In genomic region chr6:151441390-151442166, GRCh38 we compare ENCODE assay signal across 1 cellular context.
TF ChIP-seq lines count a peak whose summit lies in the region.

No MANE protein-coding gene starts in this region.

TF ChIP-seq in GM12878, 131 proteins besides CTCF, POLR2A, EP300 and RAD21:
- TF ChIP-seq ZBTB40 (IDR thresholded peaks at IDR 0.05; ENCODE audit: borderline replicate concordance) (no peak), NR2F1 (conservative IDR thresholded peaks at IDR 0.05) (no peak), SP1 (IDR thresholded peaks at IDR 0.05; ENCODE audit: low read depth, low read length) (no peak), CEBPZ (IDR thresholded peaks at IDR 0.05; ENCODE audit: low read depth, low read length) (no peak), TARDBP (IDR thresholded peaks at IDR 0.05; ENCODE audit: borderline replicate concordance) (no peak), RAD51 (IDR thresholded peaks at IDR 0.05) (no peak), HDAC6 (IDR thresholded peaks at IDR 0.05; ENCODE audit: unreplicated experiment) (no peak), YBX1 (IDR thresholded peaks at IDR 0.05) (no peak), EGR1 (IDR thresholded peaks at IDR 0.05; ENCODE audit: borderline replicate concordance in 1 of 2, low read depth in 2 of 2, low read length in 2 of 2) (no peak), ZBTB4 (CRISPR knock-in tag; IDR thresholded peaks at IDR 0.05) (no peak), ZNF622 (IDR thresholded peaks at IDR 0.05) (no peak)
